Comparison of ENCODE assay signal across 1 cellular context in genomic region chr2:53422979-53423378, GRCh38.
TF ChIP-seq lines count a peak whose summit lies in the region.

No MANE protein-coding gene starts in this region.

TF ChIP-seq in HepG2, 621 proteins besides CTCF, POLR2A, EP300 and RAD21 (continued from another document and continues in another):
- TF ChIP-seq HOXA3 (CRISPR knock-in tag; IDR thresholded peaks at IDR 0.05): no peak
- no peak for TF ChIP-seq ZNF256 (CRISPR knock-in tag; conservative IDR thresholded peaks at IDR 0.05)
- TF ChIP-seq MLX (CRISPR knock-in tag; IDR thresholded peaks at IDR 0.05): no peak
- no peak for TF ChIP-seq NFAT5 (CRISPR knock-in tag; IDR thresholded peaks at IDR 0.05)
- no peak for TF ChIP-seq ZKSCAN5 (CRISPR knock-in tag; IDR thresholded peaks at IDR 0.05)
- TF ChIP-seq NR1H2 (CRISPR knock-in tag; IDR thresholded peaks at IDR 0.05; ENCODE audit: borderline replicate concordance, low read depth): no peak
- TF ChIP-seq ZNF816 (CRISPR knock-in tag; IDR thresholded peaks at IDR 0.05; ENCODE audit: borderline replicate concordance): peak; percentile 48; the same call in 1 of the 2 replicates
- 0 out of 2 replicates have a peak, but pooled peaks have one; percentile 18 for TF ChIP-seq POGK (CRISPR knock-in tag; conservative IDR thresholded peaks at IDR 0.05)
- no peak for TF ChIP-seq ZNF678 (CRISPR knock-in tag; IDR thresholded peaks at IDR 0.05)
- no peak for TF ChIP-seq ATF7 (IDR thresholded peaks at IDR 0.05)
- TF ChIP-seq ATF7 (CRISPR knock-in tag; IDR thresholded peaks at IDR 0.05): no peak
- no peak for TF ChIP-seq SP2 (CRISPR knock-in tag; IDR thresholded peaks at IDR 0.05)
- TF ChIP-seq STAG1 (CRISPR knock-in tag; IDR thresholded peaks at IDR 0.05): peak; percentile 81
- TF ChIP-seq SRSF9 (IDR thresholded peaks at IDR 0.05; ENCODE audit: borderline replicate concordance, insufficient read depth, low read depth, low read length, poor library complexity, severe bottlenecking): no peak
- TF ChIP-seq ELF1 (CRISPR knock-in tag; IDR thresholded peaks at IDR 0.05): no peak
- TF ChIP-seq ZKSCAN8 (CRISPR knock-in tag; IDR thresholded peaks at IDR 0.05; ENCODE audit: borderline replicate concordance): no peak
- TF ChIP-seq ESRRA (CRISPR knock-in tag; IDR thresholded peaks at IDR 0.05; ENCODE audit: low read depth): no peak
- no peak for TF ChIP-seq ZNF318 (CRISPR knock-in tag; IDR thresholded peaks at IDR 0.05)
- no peak for TF ChIP-seq AKNA (CRISPR knock-in tag; IDR thresholded peaks at IDR 0.05; ENCODE audit: borderline replicate concordance)
- no peak for TF ChIP-seq FIP1L1 (IDR thresholded peaks at IDR 0.05; ENCODE audit: borderline replicate concordance, insufficient read depth, low read depth, low read length)
- TF ChIP-seq FOXJ3 (CRISPR knock-in tag; IDR thresholded peaks at IDR 0.05; ENCODE audit: borderline replicate concordance): no peak
- TF ChIP-seq ZC3H4 (CRISPR knock-in tag; IDR thresholded peaks at IDR 0.05; ENCODE audit: borderline replicate concordance): no peak
- TF ChIP-seq RORA (CRISPR knock-in tag; IDR thresholded peaks at IDR 0.05): no peak
- TF ChIP-seq E2F5 (CRISPR knock-in tag; conservative IDR thresholded peaks at IDR 0.05): no peak
- no peak for TF ChIP-seq JUNB (CRISPR knock-in tag; IDR thresholded peaks at IDR 0.05; ENCODE audit: borderline replicate concordance)
- no peak for TF ChIP-seq PLSCR1 (CRISPR knock-in tag; IDR thresholded peaks at IDR 0.05; ENCODE audit: borderline replicate concordance)
- no peak for TF ChIP-seq ZNF747 (CRISPR knock-in tag; IDR thresholded peaks at IDR 0.05; ENCODE audit: borderline replicate concordance)
- TF ChIP-seq EHMT2 (IDR thresholded peaks at IDR 0.05; ENCODE audit: borderline replicate concordance, low read depth, low read length): no peak
- TF ChIP-seq MEIS1 (CRISPR knock-in tag; IDR thresholded peaks at IDR 0.05; ENCODE audit: borderline replicate concordance): no peak
- no peak for TF ChIP-seq NRL (CRISPR knock-in tag; IDR thresholded peaks at IDR 0.05; ENCODE audit: borderline replicate concordance)
- TF ChIP-seq TEAD3 (CRISPR knock-in tag; optimal IDR thresholded peaks at IDR 0.05; ENCODE audit: borderline replicate concordance): peak; percentile 39
- no peak for TF ChIP-seq ZNF331 (CRISPR knock-in tag; IDR thresholded peaks at IDR 0.05)
- no peak for TF ChIP-seq ZNF549 (CRISPR knock-in tag; IDR thresholded peaks at IDR 0.05)
- no peak for TF ChIP-seq ZBTB34 (CRISPR knock-in tag; IDR thresholded peaks at IDR 0.05)
